12 cellular contexts compared by ENCODE assay signal in genomic region chr3:191263365-191263764, GRCh38.
DNase-seq lines count a peak whose midpoint lies in the region; ATAC-seq and TF ChIP-seq lines count a peak whose summit lies in the region.
"Had no signal": no experiment of that assay in that cellular context is flagged by ENCODE, and none has a peak within 500 bp of the region (broad histone marks: within the 10 kb centered on the region; RNA-seq: fewer than 3 reads in every experiment).

No MANE protein-coding gene starts in this region.

- TF ChIP-seq CTCF in GM06990 (IDR thresholded peaks at IDR 0.05; ENCODE audit: insufficient read depth, low read length, poor library complexity, severe bottlenecking) (no peak), OCI-LY7 (conservative IDR thresholded peaks at IDR 0.05; ENCODE audit: low read length) (no peak)

- H3K4me3 Mint-ChIP-seq in activated T-cell treated with anti-CD3 and anti-CD28 coated beads, Interleukin-2, amount 50 U/mL, for 24 hours, result no peak overlapping the region
- H3K4me3 Mint-ChIP-seq: activated T-cell treated with anti-CD3 and anti-CD28 coated beads, Interleukin-2, amount 50 U/mL, for 4 hours had no signal

- intact Hi-C loops in OCI-LY7 (cut with micrococcal nuclease; ENCODE audit: unreplicated experiment), result loop anchor here (2.0 kb wide), 1 partner anchor 33 kb away; no protein-coding TSS in a partner anchor

- no peaks in the 10 kb centered on the region for H3K27me3 Mint-ChIP-seq in activated T-cell treated with anti-CD3 and anti-CD28 coated beads, Interleukin-2, amount 50 U/mL, for 24 hours

- H3K79me2 ChIP-seq in OCI-LY7 (ENCODE audit: insufficient read depth, low read depth, low read length), result no peaks in the 10 kb centered on the region

- peaks cover 3% of the 10 kb centered on the region for H3K4me1 Mint-ChIP-seq in activated T-cell treated with anti-CD3 and anti-CD28 coated beads, Interleukin-2, amount 50 U/mL, for 24 hours (ENCODE audit: low read depth)

- H3K4me1 ChIP-seq in OCI-LY7 (ENCODE audit: insufficient read depth, low read length, poor library complexity, severe bottlenecking), result peaks cover 43% of the 10 kb centered on the region
- H3K4me1 ChIP-seq: psoas muscle had no signal

- no TSS peak for BruUV-seq in OCI-LY7 (replicated peaks; lab: Mats Ljungman, UMichigan)

- H3K4me2 ChIP-seq in OCI-LY7 (ENCODE audit: low read length), result peak overlapping the region; percentile 75

- H3K27ac Mint-ChIP-seq in activated T-cell treated with anti-CD3 and anti-CD28 coated beads, Interleukin-2, amount 50 U/mL, for 24 hours, result no peak overlapping the region

- H3K27me3 ChIP-seq in GM06990 (replicated peaks; ENCODE audit: control insufficient read depth, insufficient read depth, low read length), result no peaks in the 10 kb centered on the region
- H3K27me3 ChIP-seq: stomach had no signal

- H3K27ac ChIP-seq in OCI-LY7 (ENCODE audit: low read depth, low read length, poor library complexity, severe bottlenecking), result peak overlapping the region; percentile 62
- H3K27ac ChIP-seq: psoas muscle, stomach had no signal

- DNase-seq in GM06990 (ENCODE audit: extremely low read depth, insufficient read length) (peak; percentile 62), OCI-LY7 (ENCODE audit: low spot score) (peak; percentile 44), NCI-H82 treated with DMSO at 0.1 percent for 48 hours (lab: John Stamatoyannopoulos, UW; ENCODE audit: unreplicated experiment) (no peak), cortex of kidney (lab: John Stamatoyannopoulos, UW) (no peak)
- no peak for DNase-seq in activated CD8-positive, alpha-beta memory T cell treated with anti-CD3 and anti-CD28 coated beads for 24 hours
- DNase-seq in activated T-cell treated with anti-CD3 and anti-CD28 coated beads, Interleukin-2, amount 50 U/mL, for 24 hours, result no peak
- DNase-seq: activated T-cell treated with anti-CD3 and anti-CD28 coated beads, Interleukin-2, amount 50 U/mL, for 4 hours; NCI-H1694 treated with DMSO at 0.1 percent for 48 hours; psoas muscle; stomach had no signal

- H3K9me3 Mint-ChIP-seq in activated T-cell treated with anti-CD3 and anti-CD28 coated beads, Interleukin-2, amount 50 U/mL, for 24 hours, result no peaks in the 10 kb centered on the region
- H3K9me3 Mint-ChIP-seq: activated T-cell treated with anti-CD3 and anti-CD28 coated beads, Interleukin-2, amount 50 U/mL, for 4 hours had no signal

- POLR2A ChIA-PET in OCI-LY7 (lab: Charles Lee), result interaction anchor here (0.5 to 4.1 kb wide), 10 partner anchors 10 to 798 kb away, joined by 3 to 31 read pairs (median 5); no protein-coding TSS in a partner anchor

- no peaks in the 10 kb centered on the region for H3K36me3 Mint-ChIP-seq in activated T-cell treated with anti-CD3 and anti-CD28 coated beads, Interleukin-2, amount 50 U/mL, for 24 hours (ENCODE audit: low read depth)

- CTCF ChIA-PET in OCI-LY7 (lab: Charles Lee; ENCODE audit: unreplicated experiment), result no interaction called here

- ATAC-seq in GM19452 (IDR thresholded peaks at IDR 0.05; ENCODE audit: unreplicated experiment), result peak; percentile 83
- peak; percentile 73 for ATAC-seq in HG02970 (IDR thresholded peaks at IDR 0.05; ENCODE audit: low FRiP score, unreplicated experiment)
- ATAC-seq: activated T-cell treated with anti-CD3 and anti-CD28 coated beads, Interleukin-2, amount 50 U/mL, for 4 hours; psoas muscle had no signal

- H3K4me3 ChIP-seq in GM06990 (replicated peaks; ENCODE audit: low read depth, low read length) (no peak overlapping the region), OCI-LY7 (ENCODE audit: low read depth, low read length, poor library complexity, severe bottlenecking) (peak overlapping the region; percentile 51)
- H3K4me3 ChIP-seq: psoas muscle, stomach had no signal

- no peaks in the 10 kb centered on the region for H3K9me2 ChIP-seq in OCI-LY7 (ENCODE audit: insufficient read depth, low read length)

- no peaks in the 10 kb centered on the region for H3K36me3 ChIP-seq in GM06990 (ENCODE audit: control insufficient read depth, insufficient read depth, low read length)
- no peaks in the 10 kb centered on the region for H3K36me3 ChIP-seq in OCI-LY7 (ENCODE audit: insufficient read depth, low read length)
- H3K36me3 ChIP-seq: stomach had no signal

- H4K20me1 ChIP-seq in OCI-LY7 (ENCODE audit: insufficient read depth, low read length), result no peaks in the 10 kb centered on the region

- H2AFZ ChIP-seq in OCI-LY7 (ENCODE audit: low read length), result peak overlapping the region; percentile 99

- H3K9me3 ChIP-seq in OCI-LY7 (ENCODE audit: low read length), result no peaks in the 10 kb centered on the region
- H3K9me3 ChIP-seq: psoas muscle, stomach had no signal

Comparison
In these comparisons a context has a peak if more than half of its experiments do, and no peak if none do; other contexts are left out.
1. DNase-seq: peak in GM06990 (single experiment) and OCI-LY7 (single experiment); none in NCI-H82 treated with DMSO at 0.1 percent for 48 hours (single experiment), cortex of kidney (single experiment), activated CD8-positive, alpha-beta memory T cell treated with anti-CD3 and anti-CD28 coated beads for 24 hours (single experiment) and activated T-cell treated with anti-CD3 and anti-CD28 coated beads, Interleukin-2, amount 50 U/mL, for 24 hours (single experiment).